8 cellular contexts compared by ENCODE assay signal in genomic region chr5:1516615-1517601, GRCh38. TPM values are rescaled to one million over a fixed set of nuclear protein-coding genes. Genes with fewer than 3 reads are reported as not detected.
DNase-seq lines count a peak whose midpoint lies in the region; ATAC-seq and TF ChIP-seq lines count a peak whose summit lies in the region.
"Had no signal": no experiment of that assay in that cellular context is flagged by ENCODE, and none has a peak within 500 bp of the region (broad histone marks: within the 10 kb centered on the region; RNA-seq: fewer than 3 reads in every experiment).

No MANE protein-coding gene starts in this region.

- TF ChIP-seq CTCF in HEK293 (tag by site-specific recombination; IDR thresholded peaks at IDR 0.05) (no peak), adrenal gland (IDR thresholded peaks at IDR 0.05) (no peak)

- H3K36me3 Mint-ChIP-seq in immature natural killer cell = peaks cover 13 to 30% (median 25%) of the 10 kb centered on the region in 3 donors

- no peak for ATAC-seq in HG03460 (IDR thresholded peaks at IDR 0.05; ENCODE audit: unreplicated experiment)

- no peaks in the 10 kb centered on the region for H3K27me3 ChIP-seq in adrenal gland
- H3K27me3 ChIP-seq: thyroid gland had no signal

- H3K4me3 Mint-ChIP-seq in immature natural killer cell = peak overlapping the region; percentile 77 to 96 (median 83)

- peaks cover 98 to 99% of the 10 kb centered on the region in 2 donors for H3K4me1 Mint-ChIP-seq in immature natural killer cell

- POLR2A ChIA-PET in HEK293 (lab: Yijun Ruan, JAX) = no interaction called here

- 79 to 84% (median 82%) methylated on average over 14 to 19 of the region's 19 CpGs for WGBS in adrenal gland, 4 donors

- peak in 6 of 7 donors; percentile 9 to 49 (median 12) for DNase-seq in adrenal gland
- DNase-seq in immature natural killer cell = no peak
- peak; percentile 55 for DNase-seq in stromal cell of bone marrow (ENCODE audit: low read depth)
- no peak for DNase-seq in nucleus accumbens (lab: John Stamatoyannopoulos, UW)
- no peak for DNase-seq in NCI-H2196 (lab: John Stamatoyannopoulos, UW; ENCODE audit: unreplicated experiment)

- CTCF ChIA-PET in HEK293 (lab: Yijun Ruan, JAX) = interaction anchor here (0.9 to 1.3 kb wide), 2 partner anchors 121 to 125 kb away, joined by 3 read pairs; no protein-coding TSS in a partner anchor

- peaks cover 27 to 81% of the 10 kb centered on the region in 2 experiments for H3K36me3 ChIP-seq in HEK293 (ENCODE audit: control insufficient read depth in 2 of 2, insufficient read depth in 1 of 2, low read length in 2 of 2)
- no peaks in the 10 kb centered on the region for H3K36me3 ChIP-seq in adrenal gland (replicated peaks in 1 of 2)
- H3K36me3 ChIP-seq: thyroid gland had no signal

- H3K27ac Mint-ChIP-seq in immature natural killer cell = peak overlapping the region; percentile 97 to 100 (median 98)

- intact Hi-C loops in adrenal gland (cut with DNase I) = no loop called here

- H3K27ac ChIP-seq in HEK293 (ENCODE audit: extremely low read depth, low read depth, low read length) (no peak overlapping the region), adrenal gland (no peak overlapping the region)
- H3K27ac ChIP-seq: thyroid gland had no signal

- H3K4me3 ChIP-seq in HEK293 (ENCODE audit: low read depth, low read length) (no peak overlapping the region), adrenal gland (no peak overlapping the region)
- H3K4me3 ChIP-seq: thyroid gland had no signal

- peaks cover 9% of the 10 kb centered on the region for H3K4me1 ChIP-seq in HEK293 (ENCODE audit: control insufficient read depth, insufficient read depth, low read length)
- H3K4me1 ChIP-seq in adrenal gland (replicated peaks in 1 of 2) = peaks cover 0 to 14% of the 10 kb centered on the region in 2 donors

- no peaks in the 10 kb centered on the region for H3K9me3 ChIP-seq in HEK293 (ENCODE audit: control insufficient read depth, insufficient read depth, low read depth, low read length)
- H3K9me3 ChIP-seq in adrenal gland (replicated peaks in 1 of 3) = no peaks in the 10 kb centered on the region
- H3K9me3 ChIP-seq: thyroid gland had no signal

- no peaks in the 10 kb centered on the region for H3K9me3 Mint-ChIP-seq in immature natural killer cell

- no peak for TF ChIP-seq POLR2A in adrenal gland (IDR thresholded peaks at IDR 0.05)

- H3K27me3 Mint-ChIP-seq in immature natural killer cell (ENCODE audit: low read depth in 3 of 3) = peaks cover 26 to 56% (median 55%) of the 10 kb centered on the region in 3 donors

TF ChIP-seq in HEK293, 187 proteins besides CTCF, POLR2A, EP300 and RAD21:
- TF ChIP-seq OSR2 (tag by site-specific recombination; IDR thresholded peaks at IDR 0.05) (no peak), ZNF600 (tag by site-specific recombination; IDR thresholded peaks at IDR 0.05) (0 out of 2 replicates have a peak, but pooled peaks have one; percentile 13), ZNF488 (tag by site-specific recombination; IDR thresholded peaks at IDR 0.05) (no peak), SALL2 (tag by site-specific recombination; IDR thresholded peaks at IDR 0.05; ENCODE audit: borderline replicate concordance) (no peak), ZNF423 (tag by site-specific recombination; IDR thresholded peaks at IDR 0.05) (no peak)

RNA-seq across cellular contexts. Expression of gene LPCAT1, which starts 6.9 kb away (rescaled TPM):
- 10 to 100 TPM; 33.9 to 59.1 (median 43.4) TPM for total RNA-seq in adrenal gland
- 10 to 100 TPM; 23.2 to 45.3 (median 42.8) TPM for polyA plus RNA-seq in adrenal gland
- 100 to 1,000 TPM; 107 to 255 (median 144) TPM for polyA plus RNA-seq in immature natural killer cell

Comparison
In these comparisons a context has a peak if more than half of its experiments do, and no peak if none do; other contexts are left out.
1. DNase-seq: peak in adrenal gland (6 of 7) and stromal cell of bone marrow (single experiment); none in immature natural killer cell (0 of 3), nucleus accumbens (0 of 56) and NCI-H2196 (single experiment).